Comparison of ENCODE assay signal across 1 cellular context in genomic region chr6:7257521-7258230, GRCh38.
TF ChIP-seq lines count a peak whose summit lies in the region.

No MANE protein-coding gene starts in this region.

TF ChIP-seq in GM23338, 12 proteins besides CTCF, POLR2A, EP300 and RAD21 (continued from another document):
- TF ChIP-seq, protein P1, sequence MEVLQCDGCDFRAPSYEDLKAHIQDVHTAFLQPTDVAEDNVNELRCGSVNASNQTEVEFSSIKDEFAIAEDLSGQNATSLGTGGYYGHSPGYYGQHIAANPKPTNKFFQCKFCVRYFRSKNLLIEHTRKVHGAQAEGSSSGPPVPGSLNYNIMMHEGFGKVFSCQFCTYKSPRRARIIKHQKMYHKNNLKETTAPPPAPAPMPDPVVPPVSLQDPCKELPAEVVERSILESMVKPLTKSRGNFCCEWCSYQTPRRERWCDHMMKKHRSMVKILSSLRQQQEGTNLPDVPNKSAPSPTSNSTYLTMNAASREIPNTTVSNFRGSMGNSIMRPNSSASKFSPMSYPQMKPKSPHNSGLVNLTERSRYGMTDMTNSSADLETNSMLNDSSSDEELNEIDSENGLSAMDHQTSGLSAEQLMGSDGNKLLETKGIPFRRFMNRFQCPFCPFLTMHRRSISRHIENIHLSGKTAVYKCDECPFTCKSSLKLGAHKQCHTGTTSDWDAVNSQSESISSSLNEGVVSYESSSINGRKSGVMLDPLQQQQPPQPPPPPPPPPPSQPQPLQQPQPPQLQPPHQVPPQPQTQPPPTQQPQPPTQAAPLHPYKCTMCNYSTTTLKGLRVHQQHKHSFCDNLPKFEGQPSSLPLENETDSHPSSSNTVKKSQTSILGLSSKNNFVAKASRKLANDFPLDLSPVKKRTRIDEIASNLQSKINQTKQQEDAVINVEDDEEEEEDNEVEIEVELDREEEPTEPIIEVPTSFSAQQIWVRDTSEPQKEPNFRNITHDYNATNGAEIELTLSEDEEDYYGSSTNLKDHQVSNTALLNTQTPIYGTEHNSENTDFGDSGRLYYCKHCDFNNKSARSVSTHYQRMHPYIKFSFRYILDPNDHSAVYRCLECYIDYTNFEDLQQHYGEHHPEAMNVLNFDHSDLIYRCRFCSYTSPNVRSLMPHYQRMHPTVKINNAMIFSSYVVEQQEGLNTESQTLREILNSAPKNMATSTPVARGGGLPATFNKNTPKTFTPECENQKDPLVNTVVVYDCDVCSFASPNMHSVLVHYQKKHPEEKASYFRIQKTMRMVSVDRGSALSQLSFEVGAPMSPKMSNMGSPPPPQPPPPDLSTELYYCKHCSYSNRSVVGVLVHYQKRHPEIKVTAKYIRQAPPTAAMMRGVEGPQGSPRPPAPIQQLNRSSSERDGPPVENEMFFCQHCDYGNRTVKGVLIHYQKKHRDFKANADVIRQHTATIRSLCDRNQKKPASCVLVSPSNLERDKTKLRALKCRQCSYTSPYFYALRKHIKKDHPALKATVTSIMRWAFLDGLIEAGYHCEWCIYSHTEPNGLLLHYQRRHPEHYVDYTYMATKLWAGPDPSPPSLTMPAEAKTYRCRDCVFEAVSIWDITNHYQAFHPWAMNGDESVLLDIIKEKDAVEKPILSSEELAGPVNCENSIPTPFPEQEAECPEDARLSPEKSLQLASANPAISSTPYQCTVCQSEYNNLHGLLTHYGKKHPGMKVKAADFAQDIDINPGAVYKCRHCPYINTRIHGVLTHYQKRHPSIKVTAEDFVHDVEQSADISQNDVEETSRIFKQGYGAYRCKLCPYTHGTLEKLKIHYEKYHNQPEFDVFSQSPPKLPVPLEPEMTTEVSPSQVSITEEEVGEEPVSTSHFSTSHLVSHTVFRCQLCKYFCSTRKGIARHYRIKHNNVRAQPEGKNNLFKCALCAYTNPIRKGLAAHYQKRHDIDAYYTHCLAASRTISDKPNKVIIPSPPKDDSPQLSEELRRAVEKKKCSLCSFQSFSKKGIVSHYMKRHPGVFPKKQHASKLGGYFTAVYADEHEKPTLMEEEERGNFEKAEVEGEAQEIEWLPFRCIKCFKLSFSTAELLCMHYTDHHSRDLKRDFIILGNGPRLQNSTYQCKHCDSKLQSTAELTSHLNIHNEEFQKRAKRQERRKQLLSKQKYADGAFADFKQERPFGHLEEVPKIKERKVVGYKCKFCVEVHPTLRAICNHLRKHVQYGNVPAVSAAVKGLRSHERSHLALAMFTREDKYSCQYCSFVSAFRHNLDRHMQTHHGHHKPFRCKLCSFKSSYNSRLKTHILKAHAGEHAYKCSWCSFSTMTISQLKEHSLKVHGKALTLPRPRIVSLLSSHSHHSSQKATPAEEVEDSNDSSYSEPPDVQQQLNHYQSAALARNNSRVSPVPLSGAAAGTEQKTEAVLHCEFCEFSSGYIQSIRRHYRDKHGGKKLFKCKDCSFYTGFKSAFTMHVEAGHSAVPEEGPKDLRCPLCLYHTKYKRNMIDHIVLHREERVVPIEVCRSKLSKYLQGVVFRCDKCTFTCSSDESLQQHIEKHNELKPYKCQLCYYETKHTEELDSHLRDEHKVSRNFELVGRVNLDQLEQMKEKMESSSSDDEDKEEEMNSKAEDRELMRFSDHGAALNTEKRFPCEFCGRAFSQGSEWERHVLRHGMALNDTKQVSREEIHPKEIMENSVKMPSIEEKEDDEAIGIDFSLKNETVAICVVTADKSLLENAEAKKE (CRISPR knock-in tag; IDR thresholded peaks at IDR 0.05): no peak
- TF ChIP-seq, protein P2, sequence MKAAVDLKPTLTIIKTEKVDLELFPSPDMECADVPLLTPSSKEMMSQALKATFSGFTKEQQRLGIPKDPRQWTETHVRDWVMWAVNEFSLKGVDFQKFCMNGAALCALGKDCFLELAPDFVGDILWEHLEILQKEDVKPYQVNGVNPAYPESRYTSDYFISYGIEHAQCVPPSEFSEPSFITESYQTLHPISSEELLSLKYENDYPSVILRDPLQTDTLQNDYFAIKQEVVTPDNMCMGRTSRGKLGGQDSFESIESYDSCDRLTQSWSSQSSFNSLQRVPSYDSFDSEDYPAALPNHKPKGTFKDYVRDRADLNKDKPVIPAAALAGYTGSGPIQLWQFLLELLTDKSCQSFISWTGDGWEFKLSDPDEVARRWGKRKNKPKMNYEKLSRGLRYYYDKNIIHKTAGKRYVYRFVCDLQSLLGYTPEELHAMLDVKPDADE (IDR thresholded peaks at IDR 0.05): no peak
